Comparison of ENCODE assay signal across 18 cellular contexts in genomic region chr19:42531313-42531712, GRCh38. TPM values are rescaled to one million over a fixed set of nuclear protein-coding genes. Genes with fewer than 3 reads are reported as not detected.
A peak's percentile ranks its signal among the peaks of the same experiment; 100 is the strongest.
DNase-seq lines count a peak whose midpoint lies in the region; ATAC-seq and TF ChIP-seq lines count a peak whose summit lies in the region.
"Had no signal": no experiment of that assay in that cellular context is flagged by ENCODE, and none has a peak within 500 bp of the region (broad histone marks: within the 10 kb centered on the region; RNA-seq: fewer than 3 reads in every experiment).

No MANE protein-coding gene starts in this region.

- TF ChIP-seq POLR2A in sigmoid colon (IDR thresholded peaks at IDR 0.05) = no peak

- CTCF ChIA-PET in activated CD8-positive, alpha-beta memory T cell treated with anti-CD3 and anti-CD28 coated beads, Interleukin-2, amount 10 ng/mL, durations not matched to agents 7 days and 5 days (lab: Charles Lee) = interaction anchor here (0.6 to 9.2 kb wide), 5 partner anchors 15 to 90 kb away, joined by 3 to 186 read pairs (median 26); partner anchors contain the start of gene CXCL17

- intact Hi-C loops in sigmoid colon (cut with DNase I) = no loop called here
- intact Hi-C loops in posterior cingulate gyrus (cut with DNase I) = no loop called here

- H3K27ac ChIP-seq in epithelial cell of prostate (peak overlapping the region; percentile 8), sigmoid colon (no peak overlapping the region)

- 87 to 92% methylated on average over 3 of the region's 3 CpGs for WGBS in sigmoid colon, 2 donors

- no peak overlapping the region for H3K27ac Mint-ChIP-seq in activated CD8-positive, alpha-beta memory T cell treated with anti-CD3 and anti-CD28 coated beads, Interleukin-2, amount 10 ng/mL, durations not matched to agents 7 days and 5 days
- H3K27ac Mint-ChIP-seq: CD4-positive, alpha-beta memory T cell; GM23338 had no signal

- peaks cover 36% of the 10 kb centered on the region for H3K4me1 Mint-ChIP-seq in activated CD8-positive, alpha-beta memory T cell treated with anti-CD3 and anti-CD28 coated beads, Interleukin-2, amount 10 ng/mL, durations not matched to agents 7 days and 5 days

- H3K36me3 ChIP-seq in sigmoid colon = no peaks in the 10 kb centered on the region
- H3K36me3 ChIP-seq: BE2C, MG63 had no signal

- H3K27me3 Mint-ChIP-seq in activated CD8-positive, alpha-beta memory T cell treated with anti-CD3 and anti-CD28 coated beads, Interleukin-2, amount 10 ng/mL, durations not matched to agents 7 days and 5 days = peaks cover 7% of the 10 kb centered on the region
- H3K27me3 Mint-ChIP-seq: CD4-positive, alpha-beta memory T cell had no signal

- no peak overlapping the region for H3K4me3 ChIP-seq in sigmoid colon
- H3K4me3 ChIP-seq: GM23338, MG63 had no signal

- DNase-seq in activated CD8-positive, alpha-beta memory T cell treated with anti-CD3 and anti-CD28 coated beads, Interleukin-2, amount 10 ng/mL, durations not matched to agents 7 days and 5 days = peak; percentile 38
- no peak for DNase-seq in activated CD8-positive, alpha-beta memory T cell treated with anti-CD3 and anti-CD28 coated beads, Interleukin-2, amount 50 U/mL, for 4 hours
- DNase-seq in HPDE6-E6E7 (ENCODE audit: extremely low spot score) = peak; percentile 47
- DNase-seq in epithelial cell of prostate (ENCODE audit: low read depth, low spot score) = peak; percentile 75
- DNase-seq in sigmoid colon = peak; percentile 30
- no peak for DNase-seq in posterior cingulate gyrus
- no peak for DNase-seq in ACHN
- DNase-seq: BE2C; CD4-positive, alpha-beta memory T cell; GF-D8; MG63; NCI-H1105; NCI-H1694 treated with DMSO at 0.1 percent for 48 hours; NCI-H345; NCI-H774 had no signal

- H3K36me3 Mint-ChIP-seq in activated CD8-positive, alpha-beta memory T cell treated with anti-CD3 and anti-CD28 coated beads, Interleukin-2, amount 10 ng/mL, durations not matched to agents 7 days and 5 days = no peaks in the 10 kb centered on the region
- H3K36me3 Mint-ChIP-seq: CD4-positive, alpha-beta memory T cell had no signal

- peaks cover 0 to 4% (median 0%) of the 10 kb centered on the region in 4 donors for H3K4me1 ChIP-seq in sigmoid colon
- H3K4me1 ChIP-seq: BE2C had no signal

- in situ Hi-C loops in ACHN (cut with HindIII; ENCODE audit: low pct_ligation_motif_present, low pct_unique_long_range_greater_than_20kb, low sequenced_read_pairs) = no loop called here

- TF ChIP-seq CTCF in sigmoid colon (IDR thresholded peaks at IDR 0.05) = no peak

- no peaks in the 10 kb centered on the region for H3K9me3 Mint-ChIP-seq in activated CD8-positive, alpha-beta memory T cell treated with anti-CD3 and anti-CD28 coated beads, Interleukin-2, amount 10 ng/mL, durations not matched to agents 7 days and 5 days (ENCODE audit: low read depth)
- H3K9me3 Mint-ChIP-seq: CD4-positive, alpha-beta memory T cell had no signal

- H3K4me3 Mint-ChIP-seq in activated CD8-positive, alpha-beta memory T cell treated with anti-CD3 and anti-CD28 coated beads, Interleukin-2, amount 10 ng/mL, durations not matched to agents 7 days and 5 days = no peak overlapping the region
- H3K4me3 Mint-ChIP-seq: CD4-positive, alpha-beta memory T cell; GM23338 had no signal

- no peak for ATAC-seq in activated CD8-positive, alpha-beta memory T cell treated with anti-CD3 and anti-CD28 coated beads, Interleukin-2, amount 10 ng/mL, durations not matched to agents 7 days and 5 days
- ATAC-seq: GM23338, Panc1, Right ventricle myocardium inferior had no signal

- no peak for TF ChIP-seq EP300 in sigmoid colon (IDR thresholded peaks at IDR 0.05)

- no peaks in the 10 kb centered on the region for H3K27me3 ChIP-seq in sigmoid colon

- H3K9me3 ChIP-seq in sigmoid colon = no peaks in the 10 kb centered on the region
- H3K9me3 ChIP-seq: BE2C had no signal

RNA-seq across cellular contexts. Expression of gene CEACAM1, which starts 3.0 kb away (rescaled TPM):
- total RNA-seq in activated CD8-positive, alpha-beta memory T cell treated with anti-CD3 and anti-CD28 coated beads, Interleukin-2, amount 10 ng/mL, durations not matched to agents 7 days and 5 days = 10 to 100 TPM; 30.0 to 37.0 TPM
- 1 to 10 TPM in 1 of 4 donors, under 1 TPM in 3; 0.55 to 2.4 (median 0.69) TPM for total RNA-seq in sigmoid colon
- polyA plus RNA-seq in sigmoid colon = 100 to 1,000 TPM in 2 of 3 donors, 10 to 100 TPM in 1; 51.1 to 444 (median 148) TPM

Comparison
In these comparisons a context has a peak if more than half of its experiments do, and no peak if none do; other contexts are left out.
1. DNase-seq: peak in activated CD8-positive, alpha-beta memory T cell treated with anti-CD3 and anti-CD28 coated beads, Interleukin-2, amount 10 ng/mL, durations not matched to agents 7 days and 5 days (single experiment), HPDE6-E6E7 (single experiment), epithelial cell of prostate (single experiment) and sigmoid colon (single experiment); none in activated CD8-positive, alpha-beta memory T cell treated with anti-CD3 and anti-CD28 coated beads, Interleukin-2, amount 50 U/mL, for 4 hours (single experiment), posterior cingulate gyrus (0 of 10) and ACHN (single experiment).
2. RNA of gene CEACAM1, which starts 3.0 kb away (total RNA-seq): 30.0 to 37.0 TPM in activated CD8-positive, alpha-beta memory T cell treated with anti-CD3 and anti-CD28 coated beads, Interleukin-2, amount 10 ng/mL, durations not matched to agents 7 days and 5 days; 0.55 to 2.4 TPM in sigmoid colon; every median in the first group is over 4 times any median in the second.